In genomic region chr3:55654123-55654787, GRCh38 we compare ENCODE assay signal across 14 cellular contexts.
DNase-seq lines count a peak whose midpoint lies in the region; ATAC-seq lines count a peak whose summit lies in the region.
"Had no signal": no experiment of that assay in that cellular context is flagged by ENCODE, and none has a peak within 500 bp of the region (broad histone marks: within the 10 kb centered on the region; RNA-seq: fewer than 3 reads in every experiment).

No MANE protein-coding gene starts in this region.

- H3K4me3 ChIP-seq in neuronal stem cell (ENCODE audit: low read length in 2 of 2): no peak overlapping the region
- H3K4me3 ChIP-seq: body of pancreas, lower lobe of right lung had no signal

- POLR2A ChIA-PET in T-cell (lab: Charles Lee): no interaction called here

- H3K4me3 Mint-ChIP-seq in T-cell: peak overlapping the region in 2 of 3 donors; percentile 4 to 16
- H3K4me3 Mint-ChIP-seq: activated CD8-positive, alpha-beta memory T cell treated with anti-CD3 and anti-CD28 coated beads, Interleukin-2, amount 10 ng/mL, durations not matched to agents 7 days and 5 days had no signal

- H3K4me1 Mint-ChIP-seq in T-cell: peaks cover 0 to 16% (median 7%) of the 10 kb centered on the region in 3 donors
- H3K4me1 Mint-ChIP-seq: activated CD8-positive, alpha-beta memory T cell treated with anti-CD3 and anti-CD28 coated beads, Interleukin-2, amount 10 ng/mL, durations not matched to agents 7 days and 5 days had no signal

- no peak overlapping the region for H2BK5ac ChIP-seq in neuronal stem cell (ENCODE audit: low read length)

- peak; percentile 91 for ATAC-seq in GM18511 (IDR thresholded peaks at IDR 0.05; ENCODE audit: unreplicated experiment)
- peak; percentile 96 for ATAC-seq in GM21360 (IDR thresholded peaks at IDR 0.05; ENCODE audit: unreplicated experiment)
- peak; percentile 81 for ATAC-seq in HG03039 (IDR thresholded peaks at IDR 0.05; ENCODE audit: unreplicated experiment)
- ATAC-seq in T-cell (replicated peaks in 1 of 4): peak in 3 of 4 experiments; percentile 35 to 87 (median 45)
- ATAC-seq: activated CD8-positive, alpha-beta memory T cell treated with anti-CD3 and anti-CD28 coated beads, Interleukin-2, amount 10 ng/mL, durations not matched to agents 7 days and 5 days; body of pancreas; lower lobe of right lung had no signal

- no peaks in the 10 kb centered on the region for H3K36me3 Mint-ChIP-seq in T-cell
- H3K36me3 Mint-ChIP-seq: activated CD8-positive, alpha-beta memory T cell treated with anti-CD3 and anti-CD28 coated beads, Interleukin-2, amount 10 ng/mL, durations not matched to agents 7 days and 5 days had no signal

- H2BK15ac ChIP-seq in neuronal stem cell (ENCODE audit: low read length): no peak overlapping the region

- H3K18ac ChIP-seq in neuronal stem cell (ENCODE audit: low read length): no peak overlapping the region

- H4K8ac ChIP-seq in neuronal stem cell (ENCODE audit: low read depth, low read length): no peak overlapping the region

- CTCF ChIA-PET in T-cell (lab: Charles Lee): no interaction called here

- H3K9me3 Mint-ChIP-seq in T-cell: no peaks in the 10 kb centered on the region

- no peak overlapping the region for H2BK12ac ChIP-seq in neuronal stem cell (ENCODE audit: low read length)

- H3K27me3 Mint-ChIP-seq in T-cell: no peaks in the 10 kb centered on the region
- H3K27me3 Mint-ChIP-seq: activated CD8-positive, alpha-beta memory T cell treated with anti-CD3 and anti-CD28 coated beads, Interleukin-2, amount 10 ng/mL, durations not matched to agents 7 days and 5 days had no signal

- H3K9me3 ChIP-seq in neuronal stem cell (replicated peaks in 1 of 2; ENCODE audit: control insufficient read depth in 2 of 2, insufficient read depth in 1 of 2, low read depth in 1 of 2, low read length in 2 of 2): no peaks in the 10 kb centered on the region
- H3K9me3 ChIP-seq: body of pancreas, lower lobe of right lung had no signal

- no peak overlapping the region for H3K27ac Mint-ChIP-seq in T-cell
- H3K27ac Mint-ChIP-seq: activated CD8-positive, alpha-beta memory T cell treated with anti-CD3 and anti-CD28 coated beads, Interleukin-2, amount 10 ng/mL, durations not matched to agents 7 days and 5 days had no signal

- H3K9ac ChIP-seq in neuronal stem cell (ENCODE audit: low read depth, low read length, poor library complexity): no peak overlapping the region

- WGBS in neuronal stem cell (ENCODE audit: extremely low coverage in 2 of 2, insufficient read length in 2 of 2, insufficient replicate concordance in 1 of 2), 2 donors: no CpG with 5 or more reads among the region's 7 CpGs

- H3K4me1 ChIP-seq in neuronal stem cell (ENCODE audit: control insufficient read depth in 2 of 2, insufficient read depth in 1 of 2, low read depth in 1 of 2, low read length in 2 of 2): no peaks in the 10 kb centered on the region
- H3K4me1 ChIP-seq: body of pancreas, lower lobe of right lung had no signal

- H3K36me3 ChIP-seq in neuronal stem cell (replicated peaks in 1 of 2; ENCODE audit: control insufficient read depth in 2 of 2, insufficient read depth in 2 of 2, low read length in 2 of 2): no peaks in the 10 kb centered on the region
- H3K36me3 ChIP-seq: lower lobe of right lung had no signal

- no peak overlapping the region for H4K91ac ChIP-seq in neuronal stem cell (ENCODE audit: low read depth, low read length, poor library complexity)

- peak in 1 of 34 experiments; percentile 27 for DNase-seq in T-cell
- DNase-seq in activated CD8-positive, alpha-beta memory T cell treated with anti-CD3 and anti-CD28 coated beads for 24 hours: no peak
- DNase-seq in neuronal stem cell (ENCODE audit: low spot score): no peak
- no peak for DNase-seq in EL
- no peak for DNase-seq in NCI-H2107 (lab: John Stamatoyannopoulos, UW)
- DNase-seq: activated CD8-positive, alpha-beta memory T cell treated with anti-CD3 and anti-CD28 coated beads, Interleukin-2, amount 10 ng/mL, durations not matched to agents 7 days and 5 days; body of pancreas; lower lobe of right lung; NCI-H1436 treated with DMSO at 0.1 percent for 48 hours; retina; SHP77 had no signal

- no peak overlapping the region for H3K27ac ChIP-seq in neuronal stem cell (replicated peaks; ENCODE audit: low read length)
- H3K27ac ChIP-seq: body of pancreas, lower lobe of right lung had no signal

- H3K14ac ChIP-seq in neuronal stem cell (ENCODE audit: low read length): no peak overlapping the region

- H2BK120ac ChIP-seq in neuronal stem cell (ENCODE audit: low read depth, low read length): no peak overlapping the region

- H3K23ac ChIP-seq in neuronal stem cell (ENCODE audit: low read depth, low read length, poor library complexity): no peak overlapping the region

- no peak overlapping the region for H2AK5ac ChIP-seq in neuronal stem cell (ENCODE audit: low read depth, low read length)

- no peaks in the 10 kb centered on the region for H3K79me1 ChIP-seq in neuronal stem cell (ENCODE audit: low read depth, low read length)

- no peak overlapping the region for H3K4me2 ChIP-seq in neuronal stem cell (ENCODE audit: insufficient read depth, low read length, poor library complexity, severe bottlenecking)

- H3K4ac ChIP-seq in neuronal stem cell (ENCODE audit: low read length): no peak overlapping the region

- no peaks in the 10 kb centered on the region for H3K27me3 ChIP-seq in neuronal stem cell (ENCODE audit: control insufficient read depth in 3 of 3, insufficient read depth in 3 of 3, low read depth in 1 of 3, low read length in 3 of 3)
- H3K27me3 ChIP-seq: body of pancreas had no signal

- no peak overlapping the region for H2AFZ ChIP-seq in neuronal stem cell (ENCODE audit: low read length)

Comparison
In these comparisons a context has a peak if more than half of its experiments do, and no peak if none do; other contexts are left out.
1. ATAC-seq: peak in every context shown above with its lines; median percentile 96 in GM21360; 91 in GM18511; 81 in HG03039; 45 in T-cell.